Comparison of ENCODE assay signal across 8 cellular contexts in genomic region chr18:13464432-13465125, GRCh38.
DNase-seq lines count a peak whose midpoint lies in the region; ATAC-seq, FAIRE-seq and TF ChIP-seq lines count a peak whose summit lies in the region.

No MANE protein-coding gene starts in this region.

- peak; percentile 31 to 90 (median 49) for DNase-seq in T-helper 2 cell
- peak; percentile 43 to 76 for DNase-seq in ascending aorta (ENCODE audit: low spot score in 2 of 2)
- peak; percentile 66 for DNase-seq in pons (ENCODE audit: low spot score)
- no peak for DNase-seq in RWPE1 (ENCODE audit: low spot score)
- DNase-seq in EL, result no peak
- DNase-seq in D721Med (ENCODE audit: insufficient read length, low spot score), result no peak

- H3K9me3 ChIP-seq in ascending aorta, result no peaks in the 10 kb centered on the region

- TF ChIP-seq CTCF in ascending aorta (IDR thresholded peaks at IDR 0.05) (no peak), RWPE1 (conservative IDR thresholded peaks at IDR 0.05; ENCODE audit: low read depth) (no peak), D721Med (IDR thresholded peaks at IDR 0.05; ENCODE audit: insufficient read depth, missing control alignments) (no peak)

- peaks cover 3 to 11% of the 10 kb centered on the region in 2 donors for H3K4me1 ChIP-seq in ascending aorta

- no peak for FAIRE-seq in D721Med (lab: Jason Lieb, UNC)

- no peaks in the 10 kb centered on the region for H3K27me3 ChIP-seq in ascending aorta

- CTCF ChIA-PET in RWPE1 (lab: Yijun Ruan, JAX), result no interaction called here

- intact Hi-C loops in ascending aorta (cut with DNase I), result no loop called here

- POLR2A ChIA-PET in RWPE1 (lab: Yijun Ruan, JAX; ENCODE audit: low non-redundant PET), result no interaction called here

- peak; percentile 97 for ATAC-seq in GM18909 (IDR thresholded peaks at IDR 0.05; ENCODE audit: poor library complexity, unreplicated experiment)
- peak; percentile 93 for ATAC-seq in HG03097 (IDR thresholded peaks at IDR 0.05; ENCODE audit: low FRiP score, unreplicated experiment)

- H3K27ac ChIP-seq in ascending aorta (peak overlapping the region; percentile 31 to 36), RWPE1 (no peak overlapping the region)

- no peaks in the 10 kb centered on the region for H3K36me3 ChIP-seq in ascending aorta

- H3K4me3 ChIP-seq in ascending aorta, result no peak overlapping the region

Comparison
In these comparisons a context has a peak if more than half of its experiments do, and no peak if none do; other contexts are left out.
1. DNase-seq: peak in T-helper 2 cell (5 of 5), ascending aorta (2 of 2) and pons (single experiment); none in RWPE1 (single experiment), EL (single experiment) and D721Med (single experiment).